Comparison of ENCODE assay signal across 15 cellular contexts in genomic region chr1:41622402-41622801, GRCh38.
DNase-seq lines count a peak whose midpoint lies in the region; ATAC-seq and TF ChIP-seq lines count a peak whose summit lies in the region.
"Had no signal": no experiment of that assay in that cellular context is flagged by ENCODE, and none has a peak within 500 bp of the region (broad histone marks: within the 10 kb centered on the region; RNA-seq: fewer than 3 reads in every experiment).

No MANE protein-coding gene starts in this region.

- intact Hi-C loops in activated T-helper 2 cell treated with anti-CD3 and anti-CD28 coated beads, Interferon-gamma antibody, Interleukin-2, Interleukin-4, amounts not matched to agents 10 μg/mL and 5 μg/mL and 100 μg/mL, durations not matched to agents 14 hours and 24 hours and 36 hours (cut with micrococcal nuclease) = no loop called here
- intact Hi-C loops in left cardiac atrium (cut with DNase I) = no loop called here

- ATAC-seq in left cardiac atrium = no peak
- ATAC-seq in GM18867 (IDR thresholded peaks at IDR 0.05; ENCODE audit: unreplicated experiment) = no peak

- peaks cover 47% of the 10 kb centered on the region for H3K4me1 Mint-ChIP-seq in activated T-helper 2 cell treated with anti-CD3 and anti-CD28 coated beads, Interferon-gamma antibody, Interleukin-2, Interleukin-4, amounts not matched to agents 10 μg/mL and 5 μg/mL and 100 μg/mL, durations not matched to agents 14 hours and 24 hours and 36 hours (ENCODE audit: low read depth)

- H3K4me3 Mint-ChIP-seq in activated T-helper 2 cell treated with anti-CD3 and anti-CD28 coated beads, Interferon-gamma antibody, Interleukin-2, Interleukin-4, amounts not matched to agents 10 μg/mL and 5 μg/mL and 100 μg/mL, durations not matched to agents 14 hours and 24 hours and 36 hours (ENCODE audit: low read depth) = no peak overlapping the region
- H3K4me3 Mint-ChIP-seq: type B pancreatic cell had no signal

- no peak overlapping the region for H3K4me3 ChIP-seq in AG10803 (ENCODE audit: low read length)
- H3K4me3 ChIP-seq: prostate gland had no signal

- H3K9me3 Mint-ChIP-seq in activated T-helper 2 cell treated with anti-CD3 and anti-CD28 coated beads, Interferon-gamma antibody, Interleukin-2, Interleukin-4, amounts not matched to agents 10 μg/mL and 5 μg/mL and 100 μg/mL, durations not matched to agents 14 hours and 24 hours and 36 hours = no peaks in the 10 kb centered on the region
- H3K9me3 Mint-ChIP-seq: type B pancreatic cell had no signal

- H3K36me3 Mint-ChIP-seq in activated T-helper 2 cell treated with anti-CD3 and anti-CD28 coated beads, Interferon-gamma antibody, Interleukin-2, Interleukin-4, amounts not matched to agents 10 μg/mL and 5 μg/mL and 100 μg/mL, durations not matched to agents 14 hours and 24 hours and 36 hours (ENCODE audit: low read depth) = peaks cover 64% of the 10 kb centered on the region
- H3K36me3 Mint-ChIP-seq: type B pancreatic cell had no signal

- peak overlapping the region; percentile 67 for H3K27ac Mint-ChIP-seq in activated T-helper 2 cell treated with anti-CD3 and anti-CD28 coated beads, Interferon-gamma antibody, Interleukin-2, Interleukin-4, amounts not matched to agents 10 μg/mL and 5 μg/mL and 100 μg/mL, durations not matched to agents 14 hours and 24 hours and 36 hours
- H3K27ac Mint-ChIP-seq: type B pancreatic cell had no signal

- H3K27me3 Mint-ChIP-seq in activated T-helper 2 cell treated with anti-CD3 and anti-CD28 coated beads, Interferon-gamma antibody, Interleukin-2, Interleukin-4, amounts not matched to agents 10 μg/mL and 5 μg/mL and 100 μg/mL, durations not matched to agents 14 hours and 24 hours and 36 hours (ENCODE audit: low read depth) = no peaks in the 10 kb centered on the region

- no peak for TF ChIP-seq CTCF in AG10803 (conservative IDR thresholded peaks at IDR 0.05; ENCODE audit: low read length)

- H3K27ac ChIP-seq in substantia nigra (ENCODE audit: low read depth, low read length, poor library complexity, severe bottlenecking) = no peak overlapping the region
- H3K27ac ChIP-seq: prostate gland had no signal

- DNase-seq in AG10803 (ENCODE audit: low read depth) (peak; percentile 34), HS-27A (ENCODE audit: low read depth) (peak; percentile 83), islet precursor cell (peak; percentile 40), NCI-H510A treated with DMSO at 0.1 percent for 48 hours (lab: John Stamatoyannopoulos, UW) (no peak), left cardiac atrium (no peak), substantia nigra (lab: John Stamatoyannopoulos, UW) (no peak)
- peak; percentile 2 for DNase-seq in activated T-helper 2 cell treated with anti-CD3 and anti-CD28 coated beads, Interferon-gamma antibody, Interleukin-2, Interleukin-4, amounts not matched to agents 10 μg/mL and 5 μg/mL and 100 μg/mL, durations not matched to agents 14 hours and 24 hours and 36 hours (ENCODE audit: low spot score)
- DNase-seq: activated CD4-positive, alpha-beta T cell treated with anti-CD3 and anti-CD28 coated beads for 48 hours; activated effector memory CD4-positive, alpha-beta T cell treated with Interleukin-2 at 50 U/mL for 16 hours; kidney; OCI-M1; stimulated activated CD4-positive, alpha-beta T cell treated with anti-CD3 and anti-CD28 coated beads, Interleukin-2, amount 100 ng/mL, for 24 hours had no signal

Comparison
In these comparisons a context has a peak if more than half of its experiments do, and no peak if none do; other contexts are left out.
1. DNase-seq: peak in AG10803 (single experiment), HS-27A (single experiment), activated T-helper 2 cell treated with anti-CD3 and anti-CD28 coated beads, Interferon-gamma antibody, Interleukin-2, Interleukin-4, amounts not matched to agents 10 μg/mL and 5 μg/mL and 100 μg/mL, durations not matched to agents 14 hours and 24 hours and 36 hours (single experiment) and islet precursor cell (single experiment); none in NCI-H510A treated with DMSO at 0.1 percent for 48 hours (single experiment), left cardiac atrium (single experiment) and substantia nigra (0 of 49).